In the genomic region with DNA sequence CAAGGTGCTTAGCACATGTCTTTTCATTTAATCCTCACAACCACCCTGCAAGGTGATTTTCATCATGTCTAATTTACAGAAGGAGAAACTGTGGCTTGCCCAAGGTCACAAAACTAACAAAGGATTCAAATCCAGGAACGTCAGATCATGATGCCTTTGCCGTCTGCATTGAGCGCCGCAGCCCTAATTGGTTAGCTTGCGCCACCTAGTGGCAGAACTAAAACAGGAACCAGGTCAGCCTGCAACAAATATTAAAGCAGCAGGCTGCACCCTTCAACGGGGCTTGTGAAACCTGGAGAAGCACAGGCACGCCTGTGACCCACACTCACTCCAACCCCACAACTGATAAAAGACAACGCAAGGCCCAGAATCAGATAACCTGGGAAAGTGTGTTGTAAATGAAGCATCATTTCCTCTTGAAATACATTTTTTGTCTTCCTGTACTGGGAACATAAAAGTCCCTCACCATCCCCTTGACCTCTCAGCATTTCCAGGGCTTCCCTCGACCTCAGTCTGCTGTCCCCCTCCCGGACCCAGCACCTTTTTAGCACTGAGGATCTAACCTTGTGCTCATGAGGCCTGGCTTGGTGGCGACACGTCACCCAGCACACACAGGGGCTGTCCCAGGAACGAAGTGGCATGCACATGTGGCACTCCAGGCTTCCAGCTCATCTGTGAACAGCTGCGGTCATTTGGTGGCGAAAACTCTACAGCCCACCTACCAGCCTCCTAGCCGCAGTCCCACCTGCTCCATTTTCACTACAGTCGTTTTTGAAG, we compare ENCODE assay signal across 8 cellular contexts. TPM values are rescaled to one million over a fixed set of nuclear protein-coding genes. Genes with fewer than 3 reads are reported as not detected.
DNase-seq lines count a peak whose midpoint lies in the region; ATAC-seq and TF ChIP-seq lines count a peak whose summit lies in the region.

No MANE protein-coding gene starts in this region.

- H3K4me3 ChIP-seq in HFF-Myc (replicated peaks; ENCODE audit: low read depth, low read length) (no peak overlapping the region), cardiac muscle cell (no peak overlapping the region), psoas muscle (no peak overlapping the region), uterus (no peak overlapping the region)

- H3K27ac ChIP-seq in cardiac muscle cell (no peak overlapping the region), psoas muscle (no peak overlapping the region), uterus (no peak overlapping the region)

- TF ChIP-seq POLR2A in uterus (IDR thresholded peaks at IDR 0.05): no peak

- H3K27me3 ChIP-seq in cardiac muscle cell: no peaks in the 10 kb centered on the region
- no peaks in the 10 kb centered on the region for H3K27me3 ChIP-seq in psoas muscle (ENCODE audit: insufficient read depth in 3 of 3, low read length in 2 of 3)
- no peaks in the 10 kb centered on the region for H3K27me3 ChIP-seq in uterus

- no peak overlapping the region for H3K27ac Mint-ChIP-seq in activated naive CD4-positive, alpha-beta T cell treated with anti-CD3 and anti-CD28 coated beads, Interleukin-2, amount 50 U/mL, for 72 hours

- no peaks in the 10 kb centered on the region for H3K36me3 ChIP-seq in cardiac muscle cell
- no peaks in the 10 kb centered on the region for H3K36me3 ChIP-seq in psoas muscle (ENCODE audit: insufficient read depth in 1 of 2, low read depth in 1 of 2)
- H3K36me3 ChIP-seq in uterus: no peaks in the 10 kb centered on the region

- DNase-seq in HFF-Myc (ENCODE audit: extremely low read depth, low read depth) (peak; percentile 63), NAMALWA (ENCODE audit: low spot score) (peak; percentile 92), cardiac muscle cell (ENCODE audit: low read depth in 1 of 2, low spot score in 1 of 2) (peak; percentile 91), psoas muscle (peak; percentile 75 to 84), uterus (peak; percentile 80 to 85)
- DNase-seq in activated naive CD4-positive, alpha-beta T cell treated with anti-CD3 and anti-CD28 coated beads, Interleukin-2, amount 50 U/mL, for 72 hours (ENCODE audit: low spot score in 2 of 2): peak; percentile 68 to 87

- intact Hi-C loops in psoas muscle (cut with DNase I) (loop anchor here (1.0 to 10.0 kb wide), 9 partner anchors 69 to 1043 kb away; a partner anchor contains a TSS), uterus (cut with DNase I; ENCODE audit: low total_unique reads) (loop anchor here (5.0 kb wide), 1 partner anchor 200 kb away; no protein-coding TSS in a partner anchor)

- peaks cover 13% of the 10 kb centered on the region for H3K4me1 ChIP-seq in cardiac muscle cell (ENCODE audit: low read depth)
- H3K4me1 ChIP-seq in psoas muscle: peaks cover 27% of the 10 kb centered on the region
- no peaks in the 10 kb centered on the region for H3K4me1 ChIP-seq in uterus

- H3K36me3 Mint-ChIP-seq in activated naive CD4-positive, alpha-beta T cell treated with anti-CD3 and anti-CD28 coated beads, Interleukin-2, amount 50 U/mL, for 72 hours: no peaks in the 10 kb centered on the region

- H3K9me3 ChIP-seq in cardiac muscle cell (ENCODE audit: low read depth): no peaks in the 10 kb centered on the region
- H3K9me3 ChIP-seq in psoas muscle: no peaks in the 10 kb centered on the region
- H3K9me3 ChIP-seq in uterus: no peaks in the 10 kb centered on the region

- ATAC-seq in SK-N-SH treated with all-trans-retinoic acid at 6 μM for 48 hours (peak; percentile 89), psoas muscle (peak; percentile 49 to 69 (median 63))
- ATAC-seq in activated naive CD4-positive, alpha-beta T cell treated with anti-CD3 and anti-CD28 coated beads, Interleukin-2, amount 50 U/mL, for 72 hours: peak; percentile 79 to 83

- TF ChIP-seq CTCF in GM12872 (IDR thresholded peaks at IDR 0.05; ENCODE audit: insufficient read depth, low read depth, low read length) (peak; percentile 92), HFF-Myc (IDR thresholded peaks at IDR 0.05; ENCODE audit: low read depth, low read length, missing control alignments) (peak; percentile 81), cardiac muscle cell (IDR thresholded peaks at IDR 0.05; ENCODE audit: low read depth, low read length) (peak; percentile 86), psoas muscle (IDR thresholded peaks at IDR 0.05) (peak; percentile 96), uterus (IDR thresholded peaks at IDR 0.05) (peak; percentile 86 to 94 (median 93))

- H3K9me3 Mint-ChIP-seq in activated naive CD4-positive, alpha-beta T cell treated with anti-CD3 and anti-CD28 coated beads, Interleukin-2, amount 50 U/mL, for 72 hours: no peaks in the 10 kb centered on the region

- WGBS in psoas muscle, 3 donors: 24 to 25% (median 24%) methylated on average over 17 of the region's 17 CpGs

TF ChIP-seq in SK-N-SH treated with all-trans-retinoic acid at 6 μM for 48 hours, 23 proteins besides CTCF, POLR2A, EP300 and RAD21 (continues in another document):
- TF ChIP-seq CSDC2 (CRISPR knock-in tag; IDR thresholded peaks at IDR 0.05) (no peak), ZNF70 (CRISPR knock-in tag; IDR thresholded peaks at IDR 0.05) (no peak), ISL1 (CRISPR knock-in tag; IDR thresholded peaks at IDR 0.05) (no peak), TCF4 (CRISPR knock-in tag; IDR thresholded peaks at IDR 0.05; ENCODE audit: borderline replicate concordance) (no peak), SNAI2 (CRISPR knock-in tag; IDR thresholded peaks at IDR 0.05) (no peak), ZC3H10 (CRISPR knock-in tag; IDR thresholded peaks at IDR 0.05) (no peak), ESRRG (CRISPR knock-in tag; IDR thresholded peaks at IDR 0.05) (no peak), BACH2 (CRISPR knock-in tag; IDR thresholded peaks at IDR 0.05; ENCODE audit: borderline replicate concordance) (no peak)
- TF ChIP-seq, protein P1, sequence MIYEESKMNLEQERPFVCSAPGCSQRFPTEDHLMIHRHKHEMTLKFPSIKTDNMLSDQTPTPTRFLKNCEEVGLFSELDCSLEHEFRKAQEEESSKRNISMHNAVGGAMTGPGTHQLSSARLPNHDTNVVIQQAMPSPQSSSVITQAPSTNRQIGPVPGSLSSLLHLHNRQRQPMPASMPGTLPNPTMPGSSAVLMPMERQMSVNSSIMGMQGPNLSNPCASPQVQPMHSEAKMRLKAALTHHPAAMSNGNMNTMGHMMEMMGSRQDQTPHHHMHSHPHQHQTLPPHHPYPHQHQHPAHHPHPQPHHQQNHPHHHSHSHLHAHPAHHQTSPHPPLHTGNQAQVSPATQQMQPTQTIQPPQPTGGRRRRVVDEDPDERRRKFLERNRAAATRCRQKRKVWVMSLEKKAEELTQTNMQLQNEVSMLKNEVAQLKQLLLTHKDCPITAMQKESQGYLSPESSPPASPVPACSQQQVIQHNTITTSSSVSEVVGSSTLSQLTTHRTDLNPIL (CRISPR knock-in tag; IDR thresholded peaks at IDR 0.05; ENCODE audit: low read depth): no peak
- TF ChIP-seq, protein P2, sequence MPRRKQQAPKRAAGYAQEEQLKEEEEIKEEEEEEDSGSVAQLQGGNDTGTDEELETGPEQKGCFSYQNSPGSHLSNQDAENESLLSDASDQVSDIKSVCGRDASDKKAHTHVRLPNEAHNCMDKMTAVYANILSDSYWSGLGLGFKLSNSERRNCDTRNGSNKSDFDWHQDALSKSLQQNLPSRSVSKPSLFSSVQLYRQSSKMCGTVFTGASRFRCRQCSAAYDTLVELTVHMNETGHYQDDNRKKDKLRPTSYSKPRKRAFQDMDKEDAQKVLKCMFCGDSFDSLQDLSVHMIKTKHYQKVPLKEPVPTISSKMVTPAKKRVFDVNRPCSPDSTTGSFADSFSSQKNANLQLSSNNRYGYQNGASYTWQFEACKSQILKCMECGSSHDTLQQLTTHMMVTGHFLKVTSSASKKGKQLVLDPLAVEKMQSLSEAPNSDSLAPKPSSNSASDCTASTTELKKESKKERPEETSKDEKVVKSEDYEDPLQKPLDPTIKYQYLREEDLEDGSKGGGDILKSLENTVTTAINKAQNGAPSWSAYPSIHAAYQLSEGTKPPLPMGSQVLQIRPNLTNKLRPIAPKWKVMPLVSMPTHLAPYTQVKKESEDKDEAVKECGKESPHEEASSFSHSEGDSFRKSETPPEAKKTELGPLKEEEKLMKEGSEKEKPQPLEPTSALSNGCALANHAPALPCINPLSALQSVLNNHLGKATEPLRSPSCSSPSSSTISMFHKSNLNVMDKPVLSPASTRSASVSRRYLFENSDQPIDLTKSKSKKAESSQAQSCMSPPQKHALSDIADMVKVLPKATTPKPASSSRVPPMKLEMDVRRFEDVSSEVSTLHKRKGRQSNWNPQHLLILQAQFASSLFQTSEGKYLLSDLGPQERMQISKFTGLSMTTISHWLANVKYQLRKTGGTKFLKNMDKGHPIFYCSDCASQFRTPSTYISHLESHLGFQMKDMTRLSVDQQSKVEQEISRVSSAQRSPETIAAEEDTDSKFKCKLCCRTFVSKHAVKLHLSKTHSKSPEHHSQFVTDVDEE (CRISPR knock-in tag; IDR thresholded peaks at IDR 0.05): no peak
- TF ChIP-seq, protein P3, sequence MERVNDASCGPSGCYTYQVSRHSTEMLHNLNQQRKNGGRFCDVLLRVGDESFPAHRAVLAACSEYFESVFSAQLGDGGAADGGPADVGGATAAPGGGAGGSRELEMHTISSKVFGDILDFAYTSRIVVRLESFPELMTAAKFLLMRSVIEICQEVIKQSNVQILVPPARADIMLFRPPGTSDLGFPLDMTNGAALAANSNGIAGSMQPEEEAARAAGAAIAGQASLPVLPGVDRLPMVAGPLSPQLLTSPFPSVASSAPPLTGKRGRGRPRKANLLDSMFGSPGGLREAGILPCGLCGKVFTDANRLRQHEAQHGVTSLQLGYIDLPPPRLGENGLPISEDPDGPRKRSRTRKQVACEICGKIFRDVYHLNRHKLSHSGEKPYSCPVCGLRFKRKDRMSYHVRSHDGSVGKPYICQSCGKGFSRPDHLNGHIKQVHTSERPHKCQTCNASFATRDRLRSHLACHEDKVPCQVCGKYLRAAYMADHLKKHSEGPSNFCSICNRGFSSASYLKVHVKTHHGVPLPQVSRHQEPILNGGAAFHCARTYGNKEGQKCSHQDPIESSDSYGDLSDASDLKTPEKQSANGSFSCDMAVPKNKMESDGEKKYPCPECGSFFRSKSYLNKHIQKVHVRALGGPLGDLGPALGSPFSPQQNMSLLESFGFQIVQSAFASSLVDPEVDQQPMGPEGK (CRISPR knock-in tag; IDR thresholded peaks at IDR 0.05; ENCODE audit: borderline replicate concordance): no peak

RNA-seq across cellular contexts. Expression of a gene that starts 17.3 kb away (rescaled TPM):
- 10 to 100 TPM; 15.2 to 23.9 TPM for total RNA-seq in activated naive CD4-positive, alpha-beta T cell treated with anti-CD3 and anti-CD28 coated beads, Interleukin-2, amount 50 U/mL, for 72 hours
- total RNA-seq in cardiac muscle cell (7.9 and 13.4 TPM in 2 replicates), psoas muscle (10 to 100 TPM; 23.5 to 53.3 (median 43.3) TPM), uterus (10 to 100 TPM; 18.2 to 24.2 (median 19.3) TPM)
- polyA plus RNA-seq in cardiac muscle cell (28.2 and 30.0 TPM in 2 replicates), psoas muscle (100 to 1,000 TPM in 1 of 3 donors, 10 to 100 TPM in 2; 33.4 to 108 (median 76.9) TPM)

RNA-seq across cellular contexts. Expression of a gene that starts 17.5 kb away (rescaled TPM):
- total RNA-seq in activated naive CD4-positive, alpha-beta T cell treated with anti-CD3 and anti-CD28 coated beads, Interleukin-2, amount 50 U/mL, for 72 hours: 10 to 100 TPM; 47.7 to 53.9 TPM
- 21.5 and 33.7 TPM in 2 replicates for total RNA-seq in cardiac muscle cell
- 33.6 and 38.2 TPM in 2 replicates for polyA plus RNA-seq in cardiac muscle cell
- 10 to 100 TPM in 2 of 4 donors, 1 to 10 TPM in 2; 5.4 to 15.5 (median 9.0) TPM for total RNA-seq in psoas muscle
- 10 to 100 TPM in 2 of 3 donors, 1 to 10 TPM in 1; 8.2 to 24.4 (median 11.9) TPM for polyA plus RNA-seq in psoas muscle
- 10 to 100 TPM; 14.7 to 33.2 (median 32.3) TPM for total RNA-seq in uterus
